Comparison of ENCODE assay signal across 13 cellular contexts in the genomic region with DNA sequence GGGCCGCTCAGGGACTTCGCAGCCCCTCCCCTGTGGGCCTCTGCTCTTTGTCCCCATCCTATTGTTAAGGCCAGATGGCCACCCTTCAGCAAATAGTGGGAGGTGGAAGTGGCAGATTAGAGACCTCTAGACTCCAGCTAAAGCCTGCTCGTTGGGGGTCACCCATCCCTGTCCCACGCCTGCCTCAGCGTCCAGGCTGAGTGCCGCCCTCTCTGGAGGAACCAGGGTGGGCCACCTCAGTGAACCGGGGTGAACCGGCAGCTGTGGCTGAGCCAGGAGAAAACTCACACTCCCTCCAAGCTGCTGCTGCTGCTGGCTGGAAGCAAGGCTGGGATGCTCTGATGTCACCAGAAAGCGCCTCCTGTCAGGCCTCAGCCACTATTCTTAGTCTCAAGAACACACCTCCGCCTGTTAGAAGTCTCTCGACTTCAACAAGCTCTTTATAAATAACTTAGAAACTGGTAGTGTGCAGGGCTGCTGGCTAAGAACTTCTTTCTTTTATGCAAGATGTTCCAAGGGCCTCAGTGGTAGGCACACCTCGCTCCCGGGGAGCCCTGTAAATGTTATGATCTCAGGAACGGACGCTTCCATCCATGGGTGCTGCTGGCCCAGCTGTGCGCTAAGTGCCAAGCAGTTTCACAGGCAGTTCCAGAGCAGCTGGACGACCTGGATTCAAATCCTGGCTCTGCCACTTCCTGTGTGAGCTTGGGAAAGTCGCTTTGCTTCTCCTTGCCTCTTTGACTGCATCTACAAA. TPM values are rescaled to one million over a fixed set of nuclear protein-coding genes. Genes with fewer than 3 reads are reported as not detected.
A peak's percentile ranks its signal among the peaks of the same experiment; 100 is the strongest.
DNase-seq lines count a peak whose midpoint lies in the region; ATAC-seq and TF ChIP-seq lines count a peak whose summit lies in the region.
"Had no signal": no experiment of that assay in that cellular context is flagged by ENCODE, and none has a peak within 500 bp of the region (broad histone marks: within the 10 kb centered on the region; RNA-seq: fewer than 3 reads in every experiment).

No MANE protein-coding gene starts in this region.

- TF ChIP-seq EP300 in gastroesophageal sphincter (IDR thresholded peaks at IDR 0.05) (no peak), transverse colon (IDR thresholded peaks at IDR 0.05; ENCODE audit: low read depth) (no peak)

- H3F3A ChIP-seq in GM23248 (ENCODE audit: insufficient read depth), result no peaks in the 10 kb centered on the region

- no peaks in the 10 kb centered on the region for H3K9me2 ChIP-seq in GM23248 (ENCODE audit: insufficient read depth)

- TF ChIP-seq CTCF in gastroesophageal sphincter (IDR thresholded peaks at IDR 0.05) (no peak), transverse colon (IDR thresholded peaks at IDR 0.05) (no peak)

- H3K27me3 ChIP-seq in gastroesophageal sphincter (no peaks in the 10 kb centered on the region), transverse colon (no peaks in the 10 kb centered on the region), GM23248 (replicated peaks; ENCODE audit: insufficient read depth) (no peaks in the 10 kb centered on the region)
- H3K27me3 ChIP-seq: neutrophil, SJCRH30 had no signal

- DNase-seq in NCI-H1092 treated with DMSO at 0.1 percent for 48 hours (lab: John Stamatoyannopoulos, UW) (peak; percentile 24), NCI-H1092 (lab: John Stamatoyannopoulos, UW) (no peak), NCI-H524 treated with DMSO at 0.1 percent for 48 hours (lab: John Stamatoyannopoulos, UW) (peak; percentile 50), nucleus accumbens (lab: John Stamatoyannopoulos, UW) (peak in 38 of 56 donors; percentile 8 to 81 (median 41)), transverse colon (no peak), H4 (ENCODE audit: low spot score) (no peak), GM23248 (no peak)
- DNase-seq: activated B cell treated with CpG ODN at 0.5 μM for 24 hours, foreskin melanocyte, NCI-H2081 treated with DMSO at 0.1 percent for 48 hours had no signal

- H3K36me3 ChIP-seq in gastroesophageal sphincter (no peaks in the 10 kb centered on the region), transverse colon (no peaks in the 10 kb centered on the region), GM23248 (ENCODE audit: low read depth) (no peaks in the 10 kb centered on the region)
- H3K36me3 ChIP-seq: neutrophil, SJCRH30 had no signal

- no peak overlapping the region for H3K9ac ChIP-seq in GM23248

- intact Hi-C loops in transverse colon (cut with DNase I; ENCODE audit: low total_unique reads), result loop anchor here (10.0 kb wide), 1 partner anchor 94 kb away; no protein-coding TSS in a partner anchor

- peaks cover 0 to 20% (median 7%) of the 10 kb centered on the region in 3 donors for H3K4me1 ChIP-seq in gastroesophageal sphincter
- H3K4me1 ChIP-seq in transverse colon, result no peaks in the 10 kb centered on the region
- H3K4me1 ChIP-seq in GM23248 (ENCODE audit: insufficient read depth), result no peaks in the 10 kb centered on the region
- H3K4me1 ChIP-seq: SJCRH30 had no signal

- H3K4me2 ChIP-seq in GM23248 (ENCODE audit: unreplicated experiment), result no peak overlapping the region

- H3K9me3 ChIP-seq in gastroesophageal sphincter, result no peaks in the 10 kb centered on the region
- no peaks in the 10 kb centered on the region for H3K9me3 ChIP-seq in transverse colon
- no peaks in the 10 kb centered on the region for H3K9me3 ChIP-seq in GM23248 (ENCODE audit: low read depth)
- H3K9me3 ChIP-seq: neutrophil, SJCRH30 had no signal

- 50 to 63% methylated on average over 4 to 7 of the region's 18 CpGs for WGBS in gastroesophageal sphincter (ENCODE audit: low coverage in 1 of 2), 2 donors
- 84% methylated on average over 18 of the region's 18 CpGs; no CpG with 5 or more reads in 1 of the 2 donors for WGBS in transverse colon (ENCODE audit: low coverage in 1 of 2), 2 donors
- WGBS in GM23248 (ENCODE audit: low coverage in 1 of 2, low lambda C conversion rate in 2 of 2, missing lambda C conversion rate in 2 of 2), 2 experiments, result 47 to 48% methylated on average over 18 of the region's 18 CpGs

- no peak overlapping the region for H2AFZ ChIP-seq in GM23248

- H3K4me3 ChIP-seq in gastroesophageal sphincter (no peak overlapping the region), transverse colon (no peak overlapping the region), GM23248 (no peak overlapping the region)
- H3K4me3 ChIP-seq: SJCRH30 had no signal

- in situ Hi-C loops in transverse colon (cut with MboI; ENCODE audit: low pct_ligation_motif_present in 1 of 4, low pct_unique_long_range_greater_than_20kb in 1 of 4, low sequenced_read_pairs in 3 of 4) (loop anchor here in 3 of 4 donors (5.0 to 25.0 kb wide), 4 partner anchors 92 to 414 kb away; no protein-coding TSS in a partner anchor), GM23248 (cut with MboI) (loop anchor here (25.0 kb wide), 1 partner anchor 407 kb away; no protein-coding TSS in a partner anchor)

- TF ChIP-seq POLR2A in gastroesophageal sphincter (IDR thresholded peaks at IDR 0.05) (no peak), transverse colon (IDR thresholded peaks at IDR 0.05) (no peak)

- no peaks in the 10 kb centered on the region for H4K20me1 ChIP-seq in GM23248 (ENCODE audit: insufficient read depth)

- H3K27ac ChIP-seq in gastroesophageal sphincter (peak overlapping the region in 1 of 4 donors; percentile 33), transverse colon (no peak overlapping the region), GM23248 (no peak overlapping the region)
- H3K27ac ChIP-seq: neutrophil, SJCRH30 had no signal

- H3K79me2 ChIP-seq in GM23248 (ENCODE audit: insufficient read depth), result no peaks in the 10 kb centered on the region

- peak; percentile 19 for ATAC-seq in gastroesophageal sphincter

RNA-seq across cellular contexts. Expression of a gene that starts 19.8 kb away (rescaled TPM):
- 1 to 10 TPM; 3.0 to 5.3 (median 4.5) TPM for total RNA-seq in gastroesophageal sphincter
- 1 to 10 TPM in 3 of 4 donors, not detected in 1; 1.6 to 4.9 (median 3.6) TPM for total RNA-seq in transverse colon
- total RNA-seq in H4 (2014; rRNA removed; shearing (Covaris generic)), result 3.9 and 8.0 TPM in 2 replicates
- not detected in 2 replicates for total RNA-seq in GM23248 (2014; rRNA removed; shearing (Covaris generic))
- polyA plus RNA-seq in GM23248 (2016; fragmentation: Nextera tagmentation; extraction: Ambion mirVana), result 0.21 TPM in 1 of 2 replicates, not detected in the other

Comparison
In these comparisons a context has a peak if more than half of its experiments do, and no peak if none do; other contexts are left out.
1. DNase-seq: peak in NCI-H1092 treated with DMSO at 0.1 percent for 48 hours (single experiment), NCI-H524 treated with DMSO at 0.1 percent for 48 hours (single experiment) and nucleus accumbens (38 of 56); none in NCI-H1092 (single experiment), transverse colon (single experiment), H4 (single experiment) and GM23248 (single experiment).